9 cellular contexts compared by ENCODE assay signal in genomic region chr10:79127151-79127961, GRCh38. TPM values are rescaled to one million over a fixed set of nuclear protein-coding genes. Genes with fewer than 3 reads are reported as not detected.
DNase-seq lines count a peak whose midpoint lies in the region; ATAC-seq, FAIRE-seq and TF ChIP-seq lines count a peak whose summit lies in the region.
"Had no signal": no experiment of that assay in that cellular context is flagged by ENCODE, and none has a peak within 500 bp of the region (broad histone marks: within the 10 kb centered on the region; RNA-seq: fewer than 3 reads in every experiment).

No MANE protein-coding gene starts in this region.

- TF ChIP-seq CTCF in foreskin fibroblast (IDR thresholded peaks at IDR 0.05; ENCODE audit: low read depth, low read length) = no peak
- TF ChIP-seq CTCF in gastrocnemius medialis (IDR thresholded peaks at IDR 0.05 in 4 of 5, conservative IDR thresholded peaks at IDR 0.05 in 1 of 5) = no peak

- no peak for TF ChIP-seq POLR2A in H54 (IDR thresholded peaks at IDR 0.05; ENCODE audit: low read depth, low read length)
- TF ChIP-seq POLR2A in gastrocnemius medialis (IDR thresholded peaks at IDR 0.05) = no peak

- DNase-seq in H54 (ENCODE audit: insufficient read length, low spot score) (peak; percentile 95), OCI-M1 (lab: John Stamatoyannopoulos, UW) (peak; percentile 45), foreskin fibroblast (peak; percentile 77 to 79), gastrocnemius medialis (peak; percentile 67 to 77), HUDEP-2 (lab: John Stamatoyannopoulos, UW; ENCODE audit: unreplicated experiment in 76 of 76) (no peak)
- DNase-seq: naive B cell had no signal

- H3K27ac ChIP-seq in gastrocnemius medialis = peak overlapping the region; percentile 8 to 40 (median 31)

- H3K9me3 ChIP-seq in gastrocnemius medialis = no peaks in the 10 kb centered on the region

- H3K36me3 ChIP-seq in gastrocnemius medialis = no peaks in the 10 kb centered on the region

- in situ Hi-C loops in gastrocnemius medialis (cut with MboI; ENCODE audit: low sequenced_read_pairs in 4 of 4) = no loop called here

- intact Hi-C loops in gastrocnemius medialis (cut with DNase I; ENCODE audit: low total_unique reads) = no loop called here

- H3K27me3 ChIP-seq in gastrocnemius medialis = no peaks in the 10 kb centered on the region

- peak; percentile 49 to 54 for ATAC-seq in gastrocnemius medialis
- ATAC-seq in HG03095 (IDR thresholded peaks at IDR 0.05; ENCODE audit: unreplicated experiment) = no peak
- ATAC-seq in GM18909 (IDR thresholded peaks at IDR 0.05; ENCODE audit: poor library complexity, unreplicated experiment) = no peak
- ATAC-seq in GM19351 (IDR thresholded peaks at IDR 0.05; ENCODE audit: unreplicated experiment) = no peak

- H3K4me3 ChIP-seq in foreskin fibroblast (ENCODE audit: low read depth in 1 of 2, low read length in 2 of 2) (no peak overlapping the region), gastrocnemius medialis (no peak overlapping the region)

- H3K4me1 ChIP-seq in gastrocnemius medialis = peaks cover 46 to 72% of the 10 kb centered on the region in 2 donors

- no peak for FAIRE-seq in H54 (lab: Jason Lieb, UNC)

RNA-seq across cellular contexts. Expression of gene ZMIZ1, which starts 58.6 kb away (rescaled TPM):
- total RNA-seq in gastrocnemius medialis = 10 to 100 TPM; 22.7 to 37.5 (median 31.7) TPM

Comparison
In these comparisons a context has a peak if more than half of its experiments do, and no peak if none do; other contexts are left out.
1. DNase-seq: peak in H54 (single experiment), OCI-M1 (single experiment), foreskin fibroblast (2 of 2) and gastrocnemius medialis (2 of 2); none in HUDEP-2 (0 of 76).
2. ATAC-seq: peak in gastrocnemius medialis (2 of 2); none in HG03095 (single experiment), GM18909 (single experiment) and GM19351 (single experiment).